Comparison of ENCODE assay signal across 17 cellular contexts in the genomic region with DNA sequence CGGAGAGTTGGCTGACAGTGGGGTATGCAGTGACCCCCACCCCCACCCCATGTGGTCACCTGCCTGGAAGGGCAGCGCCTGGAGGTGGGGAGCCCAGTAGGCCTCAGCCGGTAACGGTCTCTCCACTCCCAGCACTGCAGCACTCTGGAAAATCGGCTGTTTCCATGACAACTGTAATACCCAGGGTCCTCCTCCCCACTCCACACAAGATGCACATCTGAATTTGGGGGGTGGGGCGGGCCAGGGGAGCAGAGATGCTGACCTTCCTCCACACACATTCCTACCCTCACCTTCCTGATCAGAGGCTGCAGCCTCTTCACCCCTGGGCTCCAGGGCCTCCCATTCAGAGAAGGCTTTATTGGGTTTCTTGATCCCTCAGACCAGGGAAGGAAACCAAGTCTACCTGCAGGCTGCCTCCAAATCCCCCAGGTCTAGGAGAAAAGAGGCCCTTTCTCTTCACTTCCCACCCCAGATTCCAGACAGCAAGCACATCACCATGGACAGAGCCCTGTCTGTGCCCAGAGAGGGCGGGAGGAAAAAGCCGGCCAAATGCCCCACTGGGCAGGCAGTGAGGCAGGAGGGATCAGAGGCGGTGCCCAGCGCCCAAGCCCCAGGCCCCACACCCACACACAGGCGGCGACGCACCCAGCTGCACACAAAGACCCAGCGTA. TPM values are rescaled to one million over a fixed set of nuclear protein-coding genes. Genes with fewer than 3 reads are reported as not detected.
DNase-seq lines count a peak whose midpoint lies in the region; ATAC-seq, FAIRE-seq and TF ChIP-seq lines count a peak whose summit lies in the region.
"Had no signal": no experiment of that assay in that cellular context is flagged by ENCODE, and none has a peak within 500 bp of the region (broad histone marks: within the 10 kb centered on the region; RNA-seq: fewer than 3 reads in every experiment).

No MANE protein-coding gene starts in this region.

- no peak overlapping the region for H2BK5ac ChIP-seq in trophoblast cell (ENCODE audit: low read depth, low read length, poor library complexity)

- no peak overlapping the region for H3K23ac ChIP-seq in trophoblast cell (ENCODE audit: low read length)

- no peaks in the 10 kb centered on the region for H3K9me2 ChIP-seq in SK-N-SH

- H4K20me1 ChIP-seq in SK-N-SH (ENCODE audit: insufficient read depth): no peaks in the 10 kb centered on the region

- TF ChIP-seq CTCF in SK-N-SH (IDR thresholded peaks at IDR 0.05) (no peak), D721Med (IDR thresholded peaks at IDR 0.05; ENCODE audit: insufficient read depth, missing control alignments) (no peak)

- H3K4ac ChIP-seq in trophoblast cell (ENCODE audit: low read depth, low read length): no peak overlapping the region

- POLR2A ChIA-PET in SK-N-SH (lab: Yijun Ruan, JAX): no interaction called here

- WGBS in SK-N-SH (ENCODE audit: low lambda C conversion rate): 4% methylated on average over 7 of the region's 14 CpGs
- no CpG with 5 or more reads among the region's 14 CpGs for WGBS in trophoblast cell (ENCODE audit: extremely low coverage, insufficient coverage, insufficient read length)

- CTCF ChIA-PET in SK-N-SH (lab: Yijun Ruan, JAX): interaction anchor here (2.5 to 6.6 kb wide), 3 partner anchors 12 to 148 kb away, joined by 8 to 61 read pairs (median 9); no protein-coding TSS in a partner anchor

- H2AFZ ChIP-seq in SK-N-SH (ENCODE audit: low read depth) (no peak overlapping the region), trophoblast cell (ENCODE audit: insufficient read depth, low read length, poor library complexity) (no peak overlapping the region)
- H2AFZ ChIP-seq: parathyroid adenoma had no signal

- H4K12ac ChIP-seq in trophoblast cell (ENCODE audit: low read depth, low read length): no peak overlapping the region

- H3K9me3 ChIP-seq in ES-I3 (ENCODE audit: control insufficient read depth, insufficient read depth, low read length) (no peaks in the 10 kb centered on the region), SK-N-SH (no peaks in the 10 kb centered on the region), iPS-15b (ENCODE audit: control insufficient read depth, insufficient read depth, low read length) (no peaks in the 10 kb centered on the region), trophoblast cell (ENCODE audit: insufficient read depth, low read depth, low read length) (peaks cover 13% of the 10 kb centered on the region)

- H2BK120ac ChIP-seq in trophoblast cell (ENCODE audit: insufficient read depth, low read length, poor library complexity): no peak overlapping the region

- H3K4me3 ChIP-seq in SK-N-SH (ENCODE audit: low read depth in 2 of 2, low read length in 1 of 2) (peak overlapping the region; percentile 16 to 34; a peak in 2 of 4 replicates), iPS-15b (ENCODE audit: low read depth, low read length) (peak overlapping the region; percentile 59), trophoblast cell (ENCODE audit: low read depth, low read length) (no peak overlapping the region)
- H3K4me3 ChIP-seq: cardiac muscle cell had no signal

- H3K18ac ChIP-seq in trophoblast cell (ENCODE audit: low read length): no peak overlapping the region

- H3K36me3 ChIP-seq in ES-I3 (ENCODE audit: insufficient read depth, low read length) (no peaks in the 10 kb centered on the region), SK-N-SH (replicated peaks in 1 of 2; ENCODE audit: control insufficient read depth in 1 of 2, insufficient read depth in 2 of 2, low read length in 1 of 2) (no peaks in the 10 kb centered on the region), iPS-15b (ENCODE audit: control insufficient read depth, insufficient read depth, low read length) (peaks cover 3% of the 10 kb centered on the region), trophoblast cell (ENCODE audit: control insufficient read depth in 1 of 2, insufficient read depth in 2 of 2, low read length in 2 of 2) (no peaks in the 10 kb centered on the region)
- H3K36me3 ChIP-seq: cardiac muscle cell had no signal

- DNase-seq in SK-N-SH (peak; percentile 70), trophoblast cell (no peak), NCI-H1417 treated with DMSO at 0.1 percent for 48 hours (lab: John Stamatoyannopoulos, UW) (no peak), D721Med (ENCODE audit: insufficient read length, low spot score) (no peak)
- no peak for DNase-seq in activated effector memory CD4-positive, alpha-beta T cell treated with anti-CD3 and anti-CD28 coated beads, Interleukin-2, amount 50 U/mL, for 16 hours
- DNase-seq: activated CD4-positive, alpha-beta T cell treated with anti-CD3 and anti-CD28 coated beads for 48 hours; GF-D8; Kasumi-1; NCI-H2029 treated with DMSO at 0.1 percent for 48 hours; stimulated activated CD4-positive, alpha-beta T cell treated with anti-CD3 and anti-CD28 coated beads, Interleukin-1b, Interleukin-23, amount 100 ng/mL, for 48 hours; T-cell had no signal

- H3K27ac ChIP-seq in SK-N-SH (ENCODE audit: low read depth in 2 of 2, low read length in 1 of 2) (peak overlapping the region in 1 of 2 experiments; percentile 91; a peak in 2 of 4 replicates), trophoblast cell (ENCODE audit: low read depth, low read length) (no peak overlapping the region)
- H3K27ac ChIP-seq: cardiac muscle cell, parathyroid adenoma had no signal

- no peak for TF ChIP-seq EP300 in SK-N-SH (IDR thresholded peaks at IDR 0.05; ENCODE audit: borderline replicate concordance in 1 of 2, low read depth in 1 of 2, low read length in 1 of 2)

- H2BK12ac ChIP-seq in trophoblast cell (ENCODE audit: low read length): no peak overlapping the region

- peak overlapping the region; percentile 24; the same call in 1 of the 2 replicates for H3K4me2 ChIP-seq in SK-N-SH
- H3K4me2 ChIP-seq in trophoblast cell (ENCODE audit: low read length): peak overlapping the region; percentile 55

- no peak for TF ChIP-seq RAD21 in SK-N-SH (IDR thresholded peaks at IDR 0.05; ENCODE audit: low read length)

- H4K8ac ChIP-seq in trophoblast cell (ENCODE audit: low read depth, low read length): no peak overlapping the region

- no peak for ATAC-seq in GM19467 (IDR thresholded peaks at IDR 0.05; ENCODE audit: unreplicated experiment)
- ATAC-seq: T-cell had no signal

- H3K79me2 ChIP-seq in SK-N-SH (ENCODE audit: insufficient read depth): no peaks in the 10 kb centered on the region
- H3K79me2 ChIP-seq in trophoblast cell (ENCODE audit: control insufficient read depth, insufficient read depth, low read length, poor library complexity): no peaks in the 10 kb centered on the region
- H3K79me2 ChIP-seq: parathyroid adenoma had no signal

- H3K27me3 ChIP-seq in SK-N-SH (ENCODE audit: insufficient read depth) (peaks cover 56% of the 10 kb centered on the region), iPS-15b (ENCODE audit: control insufficient read depth, insufficient read depth, low read length) (peaks cover 55% of the 10 kb centered on the region), trophoblast cell (ENCODE audit: insufficient read depth, low read length) (peaks cover 41% of the 10 kb centered on the region)

- H3K4me1 ChIP-seq in ES-I3 (ENCODE audit: insufficient read depth, low read length) (no peaks in the 10 kb centered on the region), SK-N-SH (ENCODE audit: control insufficient read depth in 1 of 2, insufficient read depth in 2 of 2, low read depth in 1 of 2, low read length in 1 of 2) (peaks cover 0 to 59% of the 10 kb centered on the region in 2 experiments; a peak in 1 of 4 replicates), iPS-15b (ENCODE audit: control insufficient read depth, insufficient read depth, low read length) (peaks cover 9% of the 10 kb centered on the region), trophoblast cell (ENCODE audit: control insufficient read depth in 1 of 2, insufficient read depth in 2 of 2, low read length in 2 of 2) (peaks cover 4% of the 10 kb centered on the region in 2 experiments)
- H3K4me1 ChIP-seq: parathyroid adenoma had no signal

- no peaks in the 10 kb centered on the region for H3F3A ChIP-seq in SK-N-SH (replicated peaks; ENCODE audit: insufficient read depth)

- no peak overlapping the region for H4K91ac ChIP-seq in trophoblast cell (ENCODE audit: low read depth, low read length)

- FAIRE-seq in D721Med (lab: Jason Lieb, UNC): no peak
- FAIRE-seq: islet of Langerhans had no signal

- H3K79me1 ChIP-seq in trophoblast cell (ENCODE audit: low read length): no peaks in the 10 kb centered on the region

- H3K9ac ChIP-seq in ES-I3 (ENCODE audit: low read depth, low read length) (peak overlapping the region; percentile 60; the same call in 1 of the 2 replicates), SK-N-SH (no peak overlapping the region), iPS-15b (ENCODE audit: low read depth, low read length) (no peak overlapping the region), trophoblast cell (ENCODE audit: low read length) (no peak overlapping the region)
- H3K9ac ChIP-seq: parathyroid adenoma had no signal

- no peak overlapping the region for H3K14ac ChIP-seq in trophoblast cell (ENCODE audit: low read length)

- H2AK5ac ChIP-seq in trophoblast cell (ENCODE audit: low read length): no peak overlapping the region

TF ChIP-seq in SK-N-SH, 30 proteins besides CTCF, POLR2A, EP300 and RAD21 (continues in another document):
- no peak for TF ChIP-seq USF2 (IDR thresholded peaks at IDR 0.05; ENCODE audit: borderline replicate concordance, low read depth, low read length)

RNA-seq across cellular contexts. Expression of gene SLC22A12, which starts 46.5 kb away (rescaled TPM):
- polyA plus RNA-seq in SK-N-SH (2012; rRNA removed): not detected in 2 replicates
- polyA plus RNA-seq in SK-N-SH (2012; cell fraction: cytosol; rRNA removed): not detected in 2 replicates
- polyA plus RNA-seq in SK-N-SH (2012; cell fraction: nucleus; rRNA removed): not detected in 2 replicates
- not detected in 2 replicates for polyA plus RNA-seq in trophoblast cell (2013)
- polyA plus RNA-seq: cardiac muscle cell had no signal
